Comparison of ENCODE assay signal across 13 cellular contexts in genomic region chr14:73526036-73526984, GRCh38. TPM values are rescaled to one million over a fixed set of nuclear protein-coding genes. Genes with fewer than 3 reads are reported as not detected.
DNase-seq lines count a peak whose midpoint lies in the region; ATAC-seq, FAIRE-seq and TF ChIP-seq lines count a peak whose summit lies in the region.
"Had no signal": no experiment of that assay in that cellular context is flagged by ENCODE, and none has a peak within 500 bp of the region (broad histone marks: within the 10 kb centered on the region; RNA-seq: fewer than 3 reads in every experiment).

No MANE protein-coding gene starts in this region.

- intact Hi-C loops in PC-3 (cut with micrococcal nuclease), result no loop called here
- intact Hi-C loops in heart left ventricle (cut with DNase I), result loop anchor here in 2 of 10 donors (5.0 kb wide), 1 partner anchor 36 kb away; no protein-coding TSS in a partner anchor
- intact Hi-C loops in kidney (cut with DNase I), result no loop called here

- H3K4me1 ChIP-seq in PC-3 (ENCODE audit: insufficient read depth, low read length) (peaks cover 24% of the 10 kb centered on the region), heart left ventricle (peaks cover 0 to 12% (median 0%) of the 10 kb centered on the region in 12 donors), kidney (ENCODE audit: control insufficient read depth in 1 of 2, insufficient read depth in 1 of 2, low read depth in 1 of 2, low read length in 2 of 2) (peaks cover 0 to 3% of the 10 kb centered on the region in 2 donors)
- H3K4me1 ChIP-seq: SJSA1 had no signal

- no peaks in the 10 kb centered on the region for H3K9me3 ChIP-seq in PC-3 (ENCODE audit: low read length)
- peaks cover 0 to 8% (median 0%) of the 10 kb centered on the region in 12 donors for H3K9me3 ChIP-seq in heart left ventricle
- no peaks in the 10 kb centered on the region for H3K9me3 ChIP-seq in kidney (ENCODE audit: control insufficient read depth in 1 of 2, low read length in 2 of 2)
- H3K9me3 ChIP-seq: SJSA1 had no signal

- H3K27me3 ChIP-seq in PC-3 (ENCODE audit: low read length) (no peaks in the 10 kb centered on the region), heart left ventricle (no peaks in the 10 kb centered on the region)
- H3K27me3 ChIP-seq: SJSA1 had no signal

- no peaks in the 10 kb centered on the region for H3K27me3 Mint-ChIP-seq in activated T-cell treated with anti-CD3 and anti-CD28 coated beads, Interleukin-2, amount 50 U/mL, for 72 hours (ENCODE audit: low read depth)
- H3K27me3 Mint-ChIP-seq: stimulated activated naive CD8-positive, alpha-beta T cell treated with anti-CD3 and anti-CD28 coated beads, Interleukin-15, Interleukin-2, amounts not matched to agents 100 ng/mL and 50 ng/mL, for 24 hours had no signal

- no peaks in the 10 kb centered on the region for H4K20me1 ChIP-seq in PC-3 (ENCODE audit: low read length)

- no peak overlapping the region for H3K9ac ChIP-seq in PC-3 (ENCODE audit: low read length)
- no peak overlapping the region for H3K9ac ChIP-seq in kidney (ENCODE audit: low read length in 2 of 2)

- H3F3A ChIP-seq in PC-3 (ENCODE audit: low read length, unreplicated experiment), result no peaks in the 10 kb centered on the region

- H3K36me3 ChIP-seq in PC-3 (ENCODE audit: low read depth, low read length) (no peaks in the 10 kb centered on the region), heart left ventricle (peaks cover 0 to 7% (median 0%) of the 10 kb centered on the region in 9 donors), kidney (ENCODE audit: control insufficient read depth in 1 of 2, insufficient read depth in 2 of 2, low read length in 2 of 2) (no peaks in the 10 kb centered on the region)
- H3K36me3 ChIP-seq: SJSA1 had no signal

- peak overlapping the region; percentile 36; the same call in 1 of the 2 replicates for H2AFZ ChIP-seq in PC-3 (ENCODE audit: low read length)

- TF ChIP-seq POLR2A in heart left ventricle (IDR thresholded peaks at IDR 0.05), result no peak

- TF ChIP-seq CTCF in PC-3 (conservative IDR thresholded peaks at IDR 0.05; ENCODE audit: low read depth, low read length) (peak; percentile 18; the same call in 1 of the 2 replicates), heart left ventricle (IDR thresholded peaks at IDR 0.05) (no peak), kidney (IDR thresholded peaks at IDR 0.05; ENCODE audit: borderline replicate concordance, extremely low read depth, insufficient read depth) (no peak)

- no peak overlapping the region for H3K4me3 ChIP-seq in PC-3 (ENCODE audit: low read length)
- H3K4me3 ChIP-seq in heart left ventricle, result no peak overlapping the region
- H3K4me3 ChIP-seq in kidney (ENCODE audit: low read length in 2 of 2), result no peak overlapping the region
- H3K4me3 ChIP-seq: SJSA1 had no signal

- CTCF ChIA-PET in PC-3 (lab: Charles Lee), result interaction anchor here (1.0 to 1.4 kb wide), 3 partner anchors 17 to 44 kb away, joined by 3 to 5 read pairs (median 4); partner anchors contain the start of gene ACOT2

- peak overlapping the region; percentile 36 for H3K4me2 ChIP-seq in PC-3 (ENCODE audit: low read length)

- H3K4me1 Mint-ChIP-seq in activated T-cell treated with anti-CD3 and anti-CD28 coated beads, Interleukin-2, amount 50 U/mL, for 72 hours (ENCODE audit: low read depth), result no peaks in the 10 kb centered on the region

- no peak overlapping the region for H3K4me3 Mint-ChIP-seq in activated T-cell treated with anti-CD3 and anti-CD28 coated beads, Interleukin-2, amount 50 U/mL, for 72 hours
- H3K4me3 Mint-ChIP-seq: stimulated activated naive CD8-positive, alpha-beta T cell treated with anti-CD3 and anti-CD28 coated beads, Interleukin-15, Interleukin-2, amounts not matched to agents 100 ng/mL and 50 ng/mL, for 24 hours had no signal

- no peaks in the 10 kb centered on the region for H3K79me2 ChIP-seq in PC-3 (ENCODE audit: low read length)

- 65 to 74% (median 72%) methylated on average over 6 of the region's 6 CpGs for WGBS in heart left ventricle, 4 donors

- DNase-seq in PC-3 (peak; percentile 97), heart left ventricle (peak in 4 of 5 donors; percentile 60 to 82 (median 72)), stromal cell of bone marrow (ENCODE audit: low read depth) (peak; percentile 77), kidney (no peak)
- DNase-seq in activated T-cell treated with anti-CD3 and anti-CD28 coated beads, Interleukin-2, amount 50 U/mL, for 72 hours, result no peak
- DNase-seq: activated CD4-positive, alpha-beta T cell treated with anti-CD3 and anti-CD28 coated beads, Interleukin-2, amount 50 U/mL, for 48 hours; DMS79 treated with DMSO at 0.1 percent for 48 hours; NCI-H187; stimulated activated CD4-positive, alpha-beta T cell treated with anti-CD3 and anti-CD28 coated beads, Interleukin-12 subunit alpha, Interleukin-12 subunit beta, amount 100 ng/mL, for 4 hours had no signal

- FAIRE-seq in kidney (lab: Jason Lieb, UNC), result no peak

- no peak overlapping the region for H3K27ac Mint-ChIP-seq in activated T-cell treated with anti-CD3 and anti-CD28 coated beads, Interleukin-2, amount 50 U/mL, for 72 hours
- H3K27ac Mint-ChIP-seq: stimulated activated naive CD8-positive, alpha-beta T cell treated with anti-CD3 and anti-CD28 coated beads, Interleukin-15, Interleukin-2, amounts not matched to agents 100 ng/mL and 50 ng/mL, for 24 hours had no signal

- no peaks in the 10 kb centered on the region for H3K36me3 Mint-ChIP-seq in activated T-cell treated with anti-CD3 and anti-CD28 coated beads, Interleukin-2, amount 50 U/mL, for 72 hours (ENCODE audit: insufficient read depth in 2 of 2)

- ATAC-seq in PC-3 (peak; percentile 96), heart left ventricle (peak; percentile 93 to 96 (median 94))
- no peak for ATAC-seq in activated T-cell treated with anti-CD3 and anti-CD28 coated beads, Interleukin-2, amount 50 U/mL, for 72 hours (replicated peaks in 1 of 2)
- ATAC-seq: HCT116 had no signal

- POLR2A ChIA-PET in PC-3 (lab: Charles Lee; ENCODE audit: unreplicated experiment), result interaction anchor here (0.6 to 0.9 kb wide), 5 partner anchors 13 to 45 kb away, joined by 3 to 20 read pairs (median 4); partner anchors contain the start of gene ACOT2

- BruUV-seq in PC-3 (replicated peaks; lab: Mats Ljungman, UMichigan), result no TSS peak

- H3K9me3 Mint-ChIP-seq in activated T-cell treated with anti-CD3 and anti-CD28 coated beads, Interleukin-2, amount 50 U/mL, for 72 hours, result no peaks in the 10 kb centered on the region
- H3K9me3 Mint-ChIP-seq: stimulated activated naive CD8-positive, alpha-beta T cell treated with anti-CD3 and anti-CD28 coated beads, Interleukin-15, Interleukin-2, amounts not matched to agents 100 ng/mL and 50 ng/mL, for 24 hours had no signal

- no peaks in the 10 kb centered on the region for H3K9me2 ChIP-seq in PC-3 (replicated peaks; ENCODE audit: low read length)

- H3K27ac ChIP-seq in PC-3 (ENCODE audit: low read length) (peak overlapping the region; percentile 58), heart left ventricle (peak overlapping the region in 9 of 12 donors; percentile 33 to 74 (median 60)), kidney (ENCODE audit: low read depth in 2 of 2, low read length in 2 of 2) (no peak overlapping the region)
- H3K27ac ChIP-seq: HL-60, SJSA1 had no signal

RNA-seq across cellular contexts. Expression of gene ACOT1, which starts 10.6 kb away (rescaled TPM):
- 1.1 and 1.4 TPM in 2 replicates for total RNA-seq in PC-3 (2014; rRNA removed)
- 10 to 100 TPM in 7 of 9 donors, 1 to 10 TPM in 2; 6.0 to 34.4 (median 27.0) TPM for total RNA-seq in heart left ventricle
- polyA plus RNA-seq in heart left ventricle, result 10 to 100 TPM in 1 of 2 donors, 1 to 10 TPM in 1; 8.4 to 17.2 TPM
- total RNA-seq in activated T-cell treated with anti-CD3 and anti-CD28 coated beads, Interleukin-2, amount 50 U/mL, for 72 hours, result 1 to 10 TPM; 1.1 to 3.4 TPM
- total RNA-seq in kidney, result 10.9 TPM
- 43.0 TPM for polyA plus RNA-seq in kidney (ENCODE audit: insufficient read depth, low read depth, low replicate concordance)

RNA-seq across cellular contexts. Expression of gene HEATR4, which starts 32.4 kb away (rescaled TPM):
- 0.15 and 2.2 TPM in 2 replicates for total RNA-seq in PC-3 (2014; rRNA removed)
- under 1 TPM in 5 of 9 donors, not detected in 4; 0.07 to 0.50 (median 0.25) TPM for total RNA-seq in heart left ventricle
- under 1 TPM; 0.04 to 0.11 TPM for polyA plus RNA-seq in heart left ventricle
- under 1 TPM; 0.22 to 0.30 TPM for total RNA-seq in activated T-cell treated with anti-CD3 and anti-CD28 coated beads, Interleukin-2, amount 50 U/mL, for 72 hours
- total RNA-seq in kidney, result 0.85 TPM
- polyA plus RNA-seq in kidney (ENCODE audit: insufficient read depth, low read depth, low replicate concordance), result 0.86 TPM
- total RNA-seq: SJSA1 had no signal

RNA-seq across cellular contexts. Expression of gene RIOX1, which starts 35.6 kb away (rescaled TPM):
- total RNA-seq in PC-3 (2014; rRNA removed) (27.4 and 34.8 TPM in 2 replicates), heart left ventricle (10 to 100 TPM in 2 of 9 donors, 1 to 10 TPM in 7; 7.0 to 20.2 (median 9.2) TPM), kidney (12.4 TPM)
- polyA plus RNA-seq in heart left ventricle (1 to 10 TPM; 5.0 to 7.5 TPM), kidney (ENCODE audit: insufficient read depth, low read depth, low replicate concordance) (7.7 TPM)
- 10 to 100 TPM; 12.1 to 13.3 TPM for total RNA-seq in activated T-cell treated with anti-CD3 and anti-CD28 coated beads, Interleukin-2, amount 50 U/mL, for 72 hours

RNA-seq across cellular contexts. Expression of gene ACOT2, which starts 42.7 kb away (rescaled TPM):
- 39.0 and 46.0 TPM in 2 replicates for total RNA-seq in PC-3 (2014; rRNA removed)
- total RNA-seq in heart left ventricle, result 100 to 1,000 TPM; 101 to 235 (median 156) TPM
- 100 to 1,000 TPM in 1 of 2 donors, 10 to 100 TPM in 1; 79.0 to 104 TPM for polyA plus RNA-seq in heart left ventricle
- total RNA-seq in activated T-cell treated with anti-CD3 and anti-CD28 coated beads, Interleukin-2, amount 50 U/mL, for 72 hours, result 10 to 100 TPM in 1 of 2 donors, 1 to 10 TPM in 1; 8.4 to 12.9 TPM
- 29.4 TPM for total RNA-seq in kidney
- 128 TPM for polyA plus RNA-seq in kidney (ENCODE audit: insufficient read depth, low read depth, low replicate concordance)

Comparison
In these comparisons a context has a peak if more than half of its experiments do, and no peak if none do; other contexts are left out.
1. ATAC-seq: peak in PC-3 (single experiment) and heart left ventricle (4 of 4); none in activated T-cell treated with anti-CD3 and anti-CD28 coated beads, Interleukin-2, amount 50 U/mL, for 72 hours (0 of 2).
2. DNase-seq: peak in PC-3 (single experiment), heart left ventricle (4 of 5) and stromal cell of bone marrow (single experiment); none in activated T-cell treated with anti-CD3 and anti-CD28 coated beads, Interleukin-2, amount 50 U/mL, for 72 hours (0 of 2) and kidney (single experiment).
3. H3K27ac ChIP-seq: peak in PC-3 (single experiment) and heart left ventricle (9 of 12); none in kidney (0 of 2).